23 cellular contexts compared by ENCODE assay signal in genomic region chr7:112201839-112202238, GRCh38.
"Had no signal": no experiment of that assay in that cellular context is flagged by ENCODE, and none has a peak within 500 bp of the region (broad histone marks: within the 10 kb centered on the region; RNA-seq: fewer than 3 reads in every experiment).

No MANE protein-coding gene starts in this region.

- H3K27ac ChIP-seq: adrenal gland, Peyer's patch had no signal

- H3K27me3 ChIP-seq: adrenal gland, Peyer's patch had no signal

- H3K36me3 ChIP-seq: adrenal gland, Peyer's patch had no signal

- ATAC-seq: activated CD8-positive, alpha-beta T cell treated with anti-CD3 and anti-CD28 coated beads, Interleukin-2, amount 10 ng/mL, durations not matched to agents 7 days and 5 days; activated naive CD4-positive, alpha-beta T cell treated with anti-CD3 and anti-CD28 coated beads, Interleukin-2, amount 50 U/mL, for 72 hours had no signal

- H3K9me3 ChIP-seq: adrenal gland, Peyer's patch had no signal

- DNase-seq: activated CD4-positive, alpha-beta T cell treated with anti-CD3 and anti-CD28 coated beads, Interleukin-2, amount 10 ng/mL, durations not matched to agents 24 days and 14 days; activated CD4-positive, alpha-beta T cell treated with anti-CD3 and anti-CD28 coated beads, Interleukin-2, amount 50 U/mL, for 4 hours; activated CD8-positive, alpha-beta T cell treated with anti-CD3 and anti-CD28 coated beads, Interleukin-2, amount 10 ng/mL, durations not matched to agents 7 days and 5 days; activated gamma-delta T cell treated with Interleukin-2 at 50 U/mL for 16 hours; activated naive CD4-positive, alpha-beta T cell treated with anti-CD3 and anti-CD28 coated beads for 36 hours; activated T-cell treated with anti-CD3 and anti-CD28 coated beads, Interleukin-2, amount 50 U/mL, for 24 hours; adrenal gland; central memory CD4-positive, alpha-beta T cell; NCI-H1105; NCI-H1436; NCI-H1694; NCI-H1930; NCI-H2081 treated with DMSO at 0.1 percent for 48 hours; NCI-H345; NCI-H524 treated with DMSO at 0.1 percent for 48 hours; Peyer's patch; Right ventricle myocardium superior; RPMI8226; T-helper 1 cell; T-helper 2 cell; T-helper 9 cell had no signal

- H3K4me3 ChIP-seq: adrenal gland, Peyer's patch had no signal

- FAIRE-seq: colon had no signal
